In genomic region chr1:67236277-67236676, GRCh38 we compare ENCODE assay signal across 9 cellular contexts.
"Had no signal": no experiment of that assay in that cellular context is flagged by ENCODE, and none has a peak within 500 bp of the region (broad histone marks: within the 10 kb centered on the region; RNA-seq: fewer than 3 reads in every experiment).

No MANE protein-coding gene starts in this region.

- H3K9me3 ChIP-seq: HAP-1 had no signal

- H3K4me1 ChIP-seq: HAP-1 had no signal

- H3K4me3 Mint-ChIP-seq: HFFc6, IgD-negative memory B cell had no signal

- ATAC-seq: HCT116, HepG2 had no signal

- DNase-seq: GM23248, GOT3, H7, HFFc6 had no signal

- H3K36me3 ChIP-seq: HAP-1 had no signal

- H3K4me1 Mint-ChIP-seq: IgD-negative memory B cell had no signal

- H3K4me3 ChIP-seq: GM23248, HAP-1 had no signal

- H3K27ac Mint-ChIP-seq: HFFc6, IgD-negative memory B cell had no signal

- H2AFZ ChIP-seq: GM23248 had no signal

- H3K9ac ChIP-seq: GM23248 had no signal

- H3K27ac ChIP-seq: GM23248, HL-60 had no signal
